In genomic region chr17:79838541-79839274, GRCh38 we compare ENCODE assay signal across 8 cellular contexts. TPM values are rescaled to one million over a fixed set of nuclear protein-coding genes. Genes with fewer than 3 reads are reported as not detected.
DNase-seq lines count a peak whose midpoint lies in the region; ATAC-seq and TF ChIP-seq lines count a peak whose summit lies in the region.

No MANE protein-coding gene starts in this region.

- no peaks in the 10 kb centered on the region for H3K27me3 ChIP-seq in liver (ENCODE audit: control insufficient read depth in 4 of 4, insufficient read depth in 4 of 4, low read length in 3 of 4)

- TF ChIP-seq CTCF in GM12865 (IDR thresholded peaks at IDR 0.05; ENCODE audit: insufficient read depth, low read depth, low read length, missing control alignments), result no peak
- no peak for TF ChIP-seq CTCF in HEK293 (tag by site-specific recombination; IDR thresholded peaks at IDR 0.05)
- no peak for TF ChIP-seq CTCF in liver (IDR thresholded peaks at IDR 0.05; ENCODE audit: low read depth, low read length, missing input control)

- H3K9me3 ChIP-seq in HEK293 (ENCODE audit: control insufficient read depth, insufficient read depth, low read depth, low read length), result no peaks in the 10 kb centered on the region
- H3K9me3 ChIP-seq in liver (ENCODE audit: control insufficient read depth in 4 of 4, low read length in 3 of 4), result no peaks in the 10 kb centered on the region

- POLR2A ChIA-PET in HEK293 (lab: Yijun Ruan, JAX), result interaction anchor here (0.5 to 4.0 kb wide), 30 partner anchors 10 to 309 kb away, joined by 3 to 74 read pairs (median 8); partner anchors contain the start of gene CBX8

- TF ChIP-seq RAD21 in liver (IDR thresholded peaks at IDR 0.05), result no peak

- H3K4me3 Mint-ChIP-seq in stimulated activated effector memory CD8-positive, alpha-beta T cell treated with anti-CD3 and anti-CD28 coated beads, Interleukin-12 subunit alpha, Interleukin-12 subunit beta, amount 100 ng/mL, for 72 hours, result peak overlapping the region; percentile 88

- CTCF ChIA-PET in HEK293 (lab: Yijun Ruan, JAX), result interaction anchor here (0.6 to 2.9 kb wide), 15 partner anchors 8 to 131 kb away, joined by 3 to 31 read pairs (median 4); no protein-coding TSS in a partner anchor

- DNase-seq in GM12865 (ENCODE audit: low read depth) (peak; percentile 66), NCI-H146 (lab: John Stamatoyannopoulos, UW) (peak; percentile 67), dedifferentiated amniotic fluid mesenchymal stem cell (ENCODE audit: extremely low spot score) (peak; percentile 39), NCI-H2029 (lab: John Stamatoyannopoulos, UW) (no peak)
- peak; percentile 35 for DNase-seq in activated CD4-positive, alpha-beta T cell treated with anti-CD3 and anti-CD28 coated beads for 1 hour
- DNase-seq in stimulated activated effector memory CD8-positive, alpha-beta T cell treated with anti-CD3 and anti-CD28 coated beads, Interleukin-12 subunit alpha, Interleukin-12 subunit beta, amount 100 ng/mL, for 72 hours (ENCODE audit: low spot score in 2 of 2), result peak in 1 of 2 donors; percentile 78

- peaks cover 35% of the 10 kb centered on the region for H3K36me3 Mint-ChIP-seq in stimulated activated effector memory CD8-positive, alpha-beta T cell treated with anti-CD3 and anti-CD28 coated beads, Interleukin-12 subunit alpha, Interleukin-12 subunit beta, amount 100 ng/mL, for 72 hours

- peaks cover 58% of the 10 kb centered on the region for H3K4me1 Mint-ChIP-seq in stimulated activated effector memory CD8-positive, alpha-beta T cell treated with anti-CD3 and anti-CD28 coated beads, Interleukin-12 subunit alpha, Interleukin-12 subunit beta, amount 100 ng/mL, for 72 hours

- peak overlapping the region; percentile 63 for H3K27ac Mint-ChIP-seq in stimulated activated effector memory CD8-positive, alpha-beta T cell treated with anti-CD3 and anti-CD28 coated beads, Interleukin-12 subunit alpha, Interleukin-12 subunit beta, amount 100 ng/mL, for 72 hours

- peak overlapping the region; percentile 69 to 92 for H3K9ac ChIP-seq in liver (ENCODE audit: low read depth in 1 of 2, low read length in 2 of 2)

- H3K36me3 ChIP-seq in HEK293 (ENCODE audit: control insufficient read depth in 2 of 2, insufficient read depth in 1 of 2, low read length in 2 of 2), result peaks cover 0 to 35% of the 10 kb centered on the region in 2 experiments; a peak in 1 of 3 replicates
- peaks cover 0 to 3% (median under 1%) of the 10 kb centered on the region in 4 donors for H3K36me3 ChIP-seq in liver (ENCODE audit: control insufficient read depth in 4 of 4, insufficient read depth in 3 of 4, low read depth in 1 of 4, low read length in 3 of 4)

- peaks cover 23% of the 10 kb centered on the region for H3K4me1 ChIP-seq in HEK293 (ENCODE audit: control insufficient read depth, insufficient read depth, low read length)
- H3K4me1 ChIP-seq in liver (ENCODE audit: control insufficient read depth in 4 of 4, insufficient read depth in 4 of 4, low read length in 3 of 4), result peaks cover 30 to 78% (median 49%) of the 10 kb centered on the region in 4 donors

- H3K4me3 ChIP-seq in GM12865 (ENCODE audit: low read depth, low read length) (peak overlapping the region; percentile 71), HEK293 (ENCODE audit: low read depth, low read length) (peak overlapping the region; percentile 74), liver (ENCODE audit: low read depth in 1 of 3, low read length in 3 of 3) (peak overlapping the region; percentile 66 to 94 (median 72))

- no peaks in the 10 kb centered on the region for H3K9me3 Mint-ChIP-seq in stimulated activated effector memory CD8-positive, alpha-beta T cell treated with anti-CD3 and anti-CD28 coated beads, Interleukin-12 subunit alpha, Interleukin-12 subunit beta, amount 100 ng/mL, for 72 hours

- peak; percentile 50 for ATAC-seq in stimulated activated effector memory CD8-positive, alpha-beta T cell treated with anti-CD3 and anti-CD28 coated beads, Interleukin-12 subunit alpha, Interleukin-12 subunit beta, amount 100 ng/mL, for 72 hours

- H3K27ac ChIP-seq in HEK293 (ENCODE audit: extremely low read depth, low read depth, low read length) (peak overlapping the region; percentile 81), liver (ENCODE audit: low read depth in 1 of 2, low read length in 2 of 2) (peak overlapping the region; percentile 79 to 94)

- WGBS in liver, result under 1% methylated on average over 67 of the region's 67 CpGs

TF ChIP-seq in HEK293, 187 proteins besides CTCF, POLR2A, EP300 and RAD21 (continues in another document):
- TF ChIP-seq GLIS1 (tag by site-specific recombination; IDR thresholded peaks at IDR 0.05) (no peak), ZNF747 (tag by site-specific recombination; IDR thresholded peaks at IDR 0.05) (no peak), AEBP2 (tag by site-specific recombination; IDR thresholded peaks at IDR 0.05; ENCODE audit: borderline replicate concordance) (no peak), ZNF785 (tag by site-specific recombination; IDR thresholded peaks at IDR 0.05) (no peak), ZSCAN16 (tag by site-specific recombination; IDR thresholded peaks at IDR 0.05) (no peak), ZNF645 (tag by site-specific recombination; IDR thresholded peaks at IDR 0.05) (no peak)

TF ChIP-seq in liver, 16 proteins besides CTCF, POLR2A, EP300 and RAD21:
- no peak for TF ChIP-seq HNF4G (IDR thresholded peaks at IDR 0.05)
- TF ChIP-seq GABPA (IDR thresholded peaks at IDR 0.05 in 1 of 2, conservative IDR thresholded peaks at IDR 0.05 in 1 of 2), result no peak
- no peak for TF ChIP-seq HNF4A (conservative IDR thresholded peaks at IDR 0.05)
- no peak for TF ChIP-seq SP1 (IDR thresholded peaks at IDR 0.05)
- TF ChIP-seq REST (IDR thresholded peaks at IDR 0.05), result no peak
- TF ChIP-seq TAF1 (conservative IDR thresholded peaks at IDR 0.05), result no peak
- peak; percentile 93 for TF ChIP-seq YY1 (IDR thresholded peaks at IDR 0.05)
- TF ChIP-seq ZBTB33 (IDR thresholded peaks at IDR 0.05), result no peak

RNA-seq across cellular contexts. Expression of gene CBX4, which starts 0.5 kb away (rescaled TPM):
- 1 to 10 TPM; 4.8 to 7.7 TPM for total RNA-seq in liver
- polyA plus RNA-seq in liver, result 1 to 10 TPM; 4.9 to 8.9 TPM

RNA-seq across cellular contexts. Expression of gene CBX8, which starts 41.8 kb away (rescaled TPM):
- total RNA-seq in liver, result 1 to 10 TPM; 1.4 to 2.3 TPM
- 1 to 10 TPM in 1 of 2 donors, under 1 TPM in 1; 0.75 to 2.7 TPM for polyA plus RNA-seq in liver
